Comparison of ENCODE assay signal across 24 cellular contexts in the genomic region with DNA sequence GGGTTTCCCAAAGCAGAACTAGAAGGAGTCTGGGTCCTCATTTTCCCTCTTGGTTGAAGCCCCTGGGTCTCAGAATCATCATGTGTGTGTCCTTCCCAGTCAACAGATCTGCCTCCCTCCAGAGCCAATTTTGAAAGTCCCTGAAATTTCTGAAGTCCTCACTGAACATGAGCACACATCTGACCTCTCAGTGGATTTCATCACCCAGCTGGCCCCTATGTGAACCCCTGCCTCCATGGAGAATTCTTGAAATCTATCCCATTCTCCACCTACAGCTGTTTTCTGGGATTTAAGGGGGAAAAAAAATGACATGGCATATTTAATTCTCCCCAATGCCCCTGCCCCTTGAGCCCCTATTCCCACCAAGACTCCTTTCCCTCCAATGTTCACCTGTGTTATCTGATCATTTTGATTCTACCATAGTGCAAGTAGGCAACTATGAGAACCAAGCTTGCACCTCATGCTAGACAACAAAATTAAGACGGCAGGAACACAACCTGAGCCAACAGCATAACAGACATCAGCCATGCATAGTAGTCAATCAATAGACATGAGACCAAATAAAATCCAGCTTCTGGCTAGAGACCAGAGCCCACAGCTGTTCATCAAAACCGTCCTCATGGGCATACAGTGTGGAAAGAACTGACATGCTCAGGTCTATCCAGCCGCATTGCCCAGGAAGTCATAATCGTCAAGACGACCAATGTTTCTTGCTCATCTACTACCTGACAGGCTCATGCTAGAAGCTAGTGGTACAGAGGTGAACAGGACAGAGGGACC. TPM values are rescaled to one million over a fixed set of nuclear protein-coding genes. Genes with fewer than 3 reads are reported as not detected.
DNase-seq lines count a peak whose midpoint lies in the region; ATAC-seq, FAIRE-seq and TF ChIP-seq lines count a peak whose summit lies in the region.
"Had no signal": no experiment of that assay in that cellular context is flagged by ENCODE, and none has a peak within 500 bp of the region (broad histone marks: within the 10 kb centered on the region; RNA-seq: fewer than 3 reads in every experiment).

No MANE protein-coding gene starts in this region.

- no peaks in the 10 kb centered on the region for H3K27me3 ChIP-seq in breast epithelium
- H3K27me3 ChIP-seq in right cardiac atrium (ENCODE audit: control insufficient read depth, insufficient read depth) = no peaks in the 10 kb centered on the region
- no peaks in the 10 kb centered on the region for H3K27me3 ChIP-seq in sigmoid colon
- H3K27me3 ChIP-seq: adrenal gland, dorsolateral prefrontal cortex, testis, vagina had no signal

- TF ChIP-seq CTCF in A549 (IDR thresholded peaks at IDR 0.05) = no peak
- TF ChIP-seq CTCF in breast epithelium (IDR thresholded peaks at IDR 0.05) = no peak
- TF ChIP-seq CTCF in sigmoid colon (IDR thresholded peaks at IDR 0.05) = no peak

- TF ChIP-seq RAD21 in A549 (conservative IDR thresholded peaks at IDR 0.05 in 1 of 2, IDR thresholded peaks at IDR 0.05 in 1 of 2) = no peak

- ATAC-seq in A549 (peak in 1 of 2 experiments; percentile 25; a peak in 1 of 6 replicates), right cardiac atrium (peak; percentile 75 to 78), HG02623 (IDR thresholded peaks at IDR 0.05; ENCODE audit: unreplicated experiment) (no peak)
- ATAC-seq: natural killer cell; stimulated activated naive B cell treated with anti-CD40 and anti-IgM and Interleukin-4, amounts not matched to agents 10 μg/mL and 1 μg/mL and 100 μg/mL, for 72 hours had no signal

- TF ChIP-seq POLR2A in A549 (IDR thresholded peaks at IDR 0.05; ENCODE audit: low read length) (no peak), breast epithelium (IDR thresholded peaks at IDR 0.05) (no peak), H54 (IDR thresholded peaks at IDR 0.05; ENCODE audit: low read depth, low read length) (no peak), GM12891 (IDR thresholded peaks at IDR 0.05; ENCODE audit: low read depth, low read length) (no peak), sigmoid colon (IDR thresholded peaks at IDR 0.05) (no peak)

- DNase-seq in A549 (ENCODE audit: low read depth in 1 of 2, low spot score in 1 of 2) (no peak), HTR-8/SVneo (ENCODE audit: insufficient read length, low spot score) (no peak), breast epithelium (ENCODE audit: low spot score in 2 of 2) (no peak), right cardiac atrium (peak in 1 of 3 donors; percentile 45), H54 (ENCODE audit: insufficient read length, low spot score) (no peak), GM12891 (ENCODE audit: insufficient read length, low spot score) (no peak), sigmoid colon (no peak)
- DNase-seq: activated CD4-positive, alpha-beta T cell treated with anti-CD3 and anti-CD28 coated beads for 1 hour; activated T-cell treated with anti-CD3 and anti-CD28 coated beads, Interleukin-2, amount 50 U/mL, for 1 hour; adrenal gland; dorsolateral prefrontal cortex; H9; mesendoderm; MM.1S; natural killer cell; NCI-H1436 treated with DMSO at 0.1 percent for 48 hours; stimulated activated naive B cell treated with anti-CD40 and anti-IgM and Interleukin-4, amounts not matched to agents 10 μg/mL and 1 μg/mL and 100 μg/mL, for 72 hours; testis had no signal

- intact Hi-C loops in breast epithelium (cut with DNase I; ENCODE audit: low total_unique reads) = no loop called here
- intact Hi-C loops in right cardiac atrium (cut with DNase I) = no loop called here
- intact Hi-C loops in sigmoid colon (cut with DNase I) = no loop called here

- TF ChIP-seq EP300 in A549 (IDR thresholded peaks at IDR 0.05) (no peak), sigmoid colon (IDR thresholded peaks at IDR 0.05) (no peak)

- peak overlapping the region; percentile 58 to 79 for H3K27ac ChIP-seq in A549
- peak overlapping the region; percentile 44 to 48 for H3K27ac ChIP-seq in breast epithelium
- no peak overlapping the region for H3K27ac ChIP-seq in right cardiac atrium (ENCODE audit: low read length)
- no peak overlapping the region for H3K27ac ChIP-seq in sigmoid colon
- H3K27ac ChIP-seq: C4-2B, dorsolateral prefrontal cortex, testis, vagina had no signal

- CTCF ChIA-PET in A549 (lab: Yijun Ruan, JAX) = interaction anchor here (1.1 to 3.6 kb wide), 6 partner anchors 13 to 1369 kb away, joined by 3 to 16 read pairs (median 4); a partner anchor contains a TSS

- no peaks in the 10 kb centered on the region for H3K36me3 ChIP-seq in breast epithelium
- no peaks in the 10 kb centered on the region for H3K36me3 ChIP-seq in sigmoid colon
- H3K36me3 ChIP-seq: adrenal gland, vagina had no signal

- POLR2A ChIA-PET in A549 (lab: Yijun Ruan, JAX) = interaction anchor here (0.6 to 2.2 kb wide), 4 partner anchors 14 to 1327 kb away, joined by 3 to 6 read pairs (median 4); a partner anchor contains a TSS

- H3K9me3 ChIP-seq in A549 = no peaks in the 10 kb centered on the region
- no peaks in the 10 kb centered on the region for H3K9me3 ChIP-seq in breast epithelium
- no peaks in the 10 kb centered on the region for H3K9me3 ChIP-seq in right cardiac atrium (ENCODE audit: control insufficient read depth, low read length)
- peaks cover 0 to 3% (median 0%) of the 10 kb centered on the region in 4 donors for H3K9me3 ChIP-seq in sigmoid colon
- H3K9me3 ChIP-seq: adrenal gland, testis, vagina had no signal

- peaks cover 51% of the 10 kb centered on the region for H3K4me1 ChIP-seq in A549
- no peaks in the 10 kb centered on the region for H3K4me1 ChIP-seq in breast epithelium
- no peaks in the 10 kb centered on the region for H3K4me1 ChIP-seq in right cardiac atrium (ENCODE audit: control insufficient read depth, insufficient read depth, low read length)
- H3K4me1 ChIP-seq in sigmoid colon = peaks cover 0 to 6% (median 0%) of the 10 kb centered on the region in 4 donors
- H3K4me1 ChIP-seq: testis, vagina had no signal

- H3K4me2 ChIP-seq in A549 = peak overlapping the region; percentile 67
- H3K4me2 ChIP-seq: smooth muscle cell had no signal

- FAIRE-seq in A549 (lab: Jason Lieb, UNC) (no peak), HTR-8/SVneo (lab: Jason Lieb, UNC) (peak; percentile 33), H54 (lab: Jason Lieb, UNC) (no peak), GM12891 (lab: Jason Lieb, UNC) (no peak)
- FAIRE-seq: frontal cortex, TTC549 had no signal

- no peak overlapping the region for H3K4me3 ChIP-seq in A549
- H3K4me3 ChIP-seq in breast epithelium = no peak overlapping the region
- H3K4me3 ChIP-seq in right cardiac atrium (ENCODE audit: low read length) = no peak overlapping the region
- no peak overlapping the region for H3K4me3 ChIP-seq in sigmoid colon
- H3K4me3 ChIP-seq: adrenal gland, smooth muscle cell, testis, vagina had no signal

- WGBS in A549 (ENCODE audit: missing lambda C conversion rate) = 86% methylated on average over 5 of the region's 5 CpGs
- 73% methylated on average over 5 of the region's 5 CpGs for WGBS in right cardiac atrium
- WGBS in sigmoid colon, 2 donors = 91 to 92% methylated on average over 5 of the region's 5 CpGs

TF ChIP-seq in A549, 52 proteins besides CTCF, POLR2A, EP300 and RAD21:
- peak in 1 of 2 experiments; percentile 49; a peak in 2 of 4 replicates for TF ChIP-seq CEBPB (IDR thresholded peaks at IDR 0.05)
- TF ChIP-seq, protein P1, sequence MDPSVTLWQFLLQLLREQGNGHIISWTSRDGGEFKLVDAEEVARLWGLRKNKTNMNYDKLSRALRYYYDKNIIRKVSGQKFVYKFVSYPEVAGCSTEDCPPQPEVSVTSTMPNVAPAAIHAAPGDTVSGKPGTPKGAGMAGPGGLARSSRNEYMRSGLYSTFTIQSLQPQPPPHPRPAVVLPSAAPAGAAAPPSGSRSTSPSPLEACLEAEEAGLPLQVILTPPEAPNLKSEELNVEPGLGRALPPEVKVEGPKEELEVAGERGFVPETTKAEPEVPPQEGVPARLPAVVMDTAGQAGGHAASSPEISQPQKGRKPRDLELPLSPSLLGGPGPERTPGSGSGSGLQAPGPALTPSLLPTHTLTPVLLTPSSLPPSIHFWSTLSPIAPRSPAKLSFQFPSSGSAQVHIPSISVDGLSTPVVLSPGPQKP (IDR thresholded peaks at IDR 0.05; ENCODE audit: low read depth, low read length) = no peak

TF ChIP-seq in GM12891, 5 proteins besides CTCF, POLR2A, EP300 and RAD21:
- TF ChIP-seq POLR2AphosphoS5 (IDR thresholded peaks at IDR 0.05; ENCODE audit: low read depth, low read length) = no peak
- TF ChIP-seq TAF1 (IDR thresholded peaks at IDR 0.05; ENCODE audit: low read depth, low read length) = no peak
- no peak for TF ChIP-seq PAX5 (IDR thresholded peaks at IDR 0.05; ENCODE audit: insufficient read depth, low read length, severe bottlenecking)
- TF ChIP-seq SPI1 (IDR thresholded peaks at IDR 0.05; ENCODE audit: low read depth, low read length) = no peak
- TF ChIP-seq POU2F2 (IDR thresholded peaks at IDR 0.05; ENCODE audit: low read depth, low read length) = no peak

RNA-seq across cellular contexts. Expression of a gene that starts 14.9 kb away (rescaled TPM):
- polyA plus RNA-seq in A549 (2011; rRNA removed) (6.7 and 8.0 TPM in 2 replicates), A549 (2017; fragmentation: RNase III; extraction: RNeasy Plus Mini Kit Qiagen cat#74134 plus additional on column Dnase treatment) (9.6 to 14.5 TPM (median 12.3 TPM) in 3 replicates), right cardiac atrium (12.5 TPM), sigmoid colon (10 to 100 TPM in 2 of 3 donors, 1 to 10 TPM in 1; 7.8 to 22.7 (median 15.3) TPM)
- polyA plus RNA-seq in A549 (2012; cell fraction: cytosol; rRNA removed) = 5.1 and 7.5 TPM in 2 replicates
- polyA plus RNA-seq in A549 (2012; cell fraction: nucleus; rRNA removed) = 16.9 and 18.6 TPM in 2 replicates
- 5.9 and 7.0 TPM in 2 replicates for polyA minus RNA-seq in A549 (2011; rRNA and poly(A)+ RNA removed)
- total RNA-seq in breast epithelium (10 to 100 TPM in 2 of 3 donors, 1 to 10 TPM in 1; 3.0 to 47.7 (median 15.7) TPM), right cardiac atrium (10 to 100 TPM; 10.5 to 23.5 (median 20.6) TPM), sigmoid colon (1 to 10 TPM in 1 of 4 donors, under 1 TPM in 2, not detected in 1; 0.28 to 2.1 (median 0.49) TPM)
- polyA plus RNA-seq in GM12891 (2012; ENCODE audit: low read depth, missing spikeins) = 3.6 TPM
- total RNA-seq: natural killer cell had no signal

Comparison
In these comparisons a context has a peak if more than half of its experiments do, and no peak if none do; other contexts are left out.
1. H3K27ac ChIP-seq: peak in A549 (2 of 2) and breast epithelium (2 of 2); none in right cardiac atrium (single experiment) and sigmoid colon (0 of 4).